ENCODE assay signal across 8 cellular contexts in genomic region chr12:55931780-55932545, GRCh38. TPM values are rescaled to one million over a fixed set of nuclear protein-coding genes. Genes with fewer than 3 reads are reported as not detected.
A peak's percentile ranks its signal among the peaks of the same experiment; 100 is the strongest.
DNase-seq lines count a peak whose midpoint lies in the region; ATAC-seq and TF ChIP-seq lines count a peak whose summit lies in the region.

No MANE protein-coding gene starts in this region.

- intact Hi-C loops in esophagus squamous epithelium (cut with DNase I), result no loop called here

- H3K4me1 Mint-ChIP-seq in CD8-positive, alpha-beta memory T cell, result peaks cover 70 to 71% (median 70%) of the 10 kb centered on the region in 3 donors

- 0 to 1% methylated on average over 8 to 25 of the region's 60 CpGs for WGBS in esophagus squamous epithelium, 2 donors
- WGBS in upper lobe of left lung, 2 donors, result 0 to 2% methylated on average over 19 to 45 of the region's 60 CpGs

- peaks cover 9% of the 10 kb centered on the region for H3K36me3 ChIP-seq in CD8-positive, alpha-beta memory T cell (ENCODE audit: insufficient read depth, low read length)
- peaks cover 0 to 18% (median 5%) of the 10 kb centered on the region in 3 donors for H3K36me3 ChIP-seq in esophagus squamous epithelium
- H3K36me3 ChIP-seq in mucosa of rectum (ENCODE audit: control insufficient read depth in 2 of 2, insufficient read depth in 2 of 2, low read length in 2 of 2), result peaks cover 5 to 10% of the 10 kb centered on the region in 2 donors
- no peaks in the 10 kb centered on the region for H3K36me3 ChIP-seq in upper lobe of left lung

- peak overlapping the region; percentile 75 for H3K27ac ChIP-seq in CD8-positive, alpha-beta memory T cell (ENCODE audit: low read depth, low read length)
- H3K27ac ChIP-seq in esophagus squamous epithelium, result peak overlapping the region; percentile 91 to 100 (median 94)
- H3K27ac ChIP-seq in mucosa of rectum (ENCODE audit: low read depth in 2 of 2, low read length in 2 of 2), result peak overlapping the region; percentile 99
- peak overlapping the region; percentile 81 to 88 (median 86) for H3K27ac ChIP-seq in upper lobe of left lung

- H3K4me3 Mint-ChIP-seq in CD8-positive, alpha-beta memory T cell, result peak overlapping the region; percentile 94 to 100 (median 98)

- peak overlapping the region; percentile 94 to 96 for H3K9ac ChIP-seq in mucosa of rectum (ENCODE audit: low read depth in 1 of 2, low read length in 2 of 2)

- peaks cover 0 to 2% (median 0%) of the 10 kb centered on the region in 5 donors for H3K9me3 Mint-ChIP-seq in CD8-positive, alpha-beta memory T cell

- peak overlapping the region; percentile 98 for H3K4me3 ChIP-seq in CD8-positive, alpha-beta memory T cell (ENCODE audit: low read length)
- H3K4me3 ChIP-seq in esophagus squamous epithelium (peak overlapping the region; percentile 47 to 93 (median 85)), mucosa of rectum (ENCODE audit: low read length in 2 of 2) (peak overlapping the region; percentile 89 to 96), upper lobe of left lung (peak overlapping the region; percentile 53 to 83 (median 72))

- TF ChIP-seq POLR2A in esophagus squamous epithelium (IDR thresholded peaks at IDR 0.05) (peak in 1 of 4 donors; percentile 51), upper lobe of left lung (IDR thresholded peaks at IDR 0.05) (peak in 1 of 4 donors; percentile 21)

- TF ChIP-seq CTCF in esophagus squamous epithelium (IDR thresholded peaks at IDR 0.05) (no peak), upper lobe of left lung (IDR thresholded peaks at IDR 0.05) (no peak)

- ATAC-seq in upper lobe of left lung (ENCODE audit: low FRiP score in 2 of 2) (peak in 1 of 2 donors; percentile 70), HG02885 (IDR thresholded peaks at IDR 0.05; ENCODE audit: poor library complexity, unreplicated experiment) (no peak), GM21737 (IDR thresholded peaks at IDR 0.05; ENCODE audit: unreplicated experiment) (no peak)

- CTCF ChIA-PET in CD8-positive, alpha-beta memory T cell (lab: Charles Lee), result interaction anchor here (0.6 to 11.4 kb wide), 8 partner anchors 6 to 193 kb away, joined by 3 to 96 read pairs (median 6); partner anchors contain the start of genes DNAJC14, ORMDL2, RAB5B and SARNP

- H3K4me1 ChIP-seq in CD8-positive, alpha-beta memory T cell (ENCODE audit: insufficient read depth, low read length), result peaks cover 63% of the 10 kb centered on the region
- H3K4me1 ChIP-seq in esophagus squamous epithelium, result peaks cover 36 to 85% (median 41%) of the 10 kb centered on the region in 3 donors
- H3K4me1 ChIP-seq in mucosa of rectum (ENCODE audit: control insufficient read depth in 2 of 2, insufficient read depth in 2 of 2, low read length in 2 of 2), result peaks cover 45 to 54% of the 10 kb centered on the region in 2 donors
- H3K4me1 ChIP-seq in upper lobe of left lung, result peaks cover 32 to 61% (median 43%) of the 10 kb centered on the region in 4 donors

- peaks cover 0 to 5% of the 10 kb centered on the region in 2 donors for H3K27me3 Mint-ChIP-seq in CD8-positive, alpha-beta memory T cell

- H3K9me3 ChIP-seq in CD8-positive, alpha-beta memory T cell (ENCODE audit: low read length), result no peaks in the 10 kb centered on the region
- no peaks in the 10 kb centered on the region for H3K9me3 ChIP-seq in esophagus squamous epithelium
- H3K9me3 ChIP-seq in mucosa of rectum (ENCODE audit: control insufficient read depth in 2 of 2, low read length in 2 of 2), result no peaks in the 10 kb centered on the region
- H3K9me3 ChIP-seq in upper lobe of left lung, result no peaks in the 10 kb centered on the region

- TF ChIP-seq EP300 in upper lobe of left lung (IDR thresholded peaks at IDR 0.05), result no peak

- no peaks in the 10 kb centered on the region for H3K27me3 ChIP-seq in CD8-positive, alpha-beta memory T cell (ENCODE audit: insufficient read depth, low read length, poor library complexity, severe bottlenecking)
- H3K27me3 ChIP-seq in esophagus squamous epithelium, result no peaks in the 10 kb centered on the region
- no peaks in the 10 kb centered on the region for H3K27me3 ChIP-seq in mucosa of rectum (ENCODE audit: control insufficient read depth in 2 of 2, insufficient read depth in 2 of 2, low read length in 2 of 2)
- H3K27me3 ChIP-seq in upper lobe of left lung, result no peaks in the 10 kb centered on the region

- DNase-seq in CD8-positive, alpha-beta memory T cell, result peak in 3 of 5 donors; percentile 17 to 33 (median 24)
- DNase-seq in HuH-7.5 (ENCODE audit: low spot score), result peak; percentile 68
- DNase-seq in activated CD8-positive, alpha-beta memory T cell treated with anti-CD3 and anti-CD28 coated beads, Interleukin-2, amount 50 U/mL, for 4 hours, result peak; percentile 37
- DNase-seq in esophagus squamous epithelium (lab: John Stamatoyannopoulos, UW), result no peak
- DNase-seq in upper lobe of left lung, result peak; percentile 80 to 93

- H3K27ac Mint-ChIP-seq in CD8-positive, alpha-beta memory T cell, result peak overlapping the region; percentile 95 to 99 (median 98)

- peaks cover 0 to 67% (median 12%) of the 10 kb centered on the region in 3 donors for H3K36me3 Mint-ChIP-seq in CD8-positive, alpha-beta memory T cell

- POLR2A ChIA-PET in CD8-positive, alpha-beta memory T cell (lab: Charles Lee), result interaction anchor here (0.5 to 3.1 kb wide), 8 partner anchors 8 to 287 kb away, joined by 3 to 25 read pairs (median 4); partner anchors contain the start of genes DNAJC14, ORMDL2, RAB5B and SARNP

RNA-seq across cellular contexts. Expression of gene DGKA, which starts 1.0 kb away (rescaled TPM):
- total RNA-seq in CD8-positive, alpha-beta memory T cell, result 100 to 1,000 TPM; 221 to 236 TPM
- 234 TPM for polyA plus RNA-seq in CD8-positive, alpha-beta memory T cell
- total RNA-seq in esophagus squamous epithelium (100 to 1,000 TPM in 3 of 4 donors, 10 to 100 TPM in 1; 95.7 to 209 (median 159) TPM), upper lobe of left lung (100 to 1,000 TPM in 1 of 6 donors, 10 to 100 TPM in 5; 16.7 to 251 (median 37.3) TPM)

RNA-seq across cellular contexts. Expression of gene PYM1, which starts 4.3 kb away (rescaled TPM):
- 10 to 100 TPM; 35.8 to 38.4 TPM for total RNA-seq in CD8-positive, alpha-beta memory T cell
- polyA plus RNA-seq in CD8-positive, alpha-beta memory T cell, result 80.8 TPM
- total RNA-seq in esophagus squamous epithelium, result 100 to 1,000 TPM in 1 of 4 donors, 10 to 100 TPM in 3; 60.7 to 107 (median 85.0) TPM
- total RNA-seq in upper lobe of left lung, result 10 to 100 TPM; 23.0 to 47.3 (median 32.8) TPM

RNA-seq across cellular contexts. Expression of gene PMEL, which starts 33.9 kb away (rescaled TPM):
- total RNA-seq in CD8-positive, alpha-beta memory T cell, result under 1 TPM; 0.28 to 0.33 TPM
- not detected for polyA plus RNA-seq in CD8-positive, alpha-beta memory T cell
- total RNA-seq in esophagus squamous epithelium, result 1 to 10 TPM in 1 of 4 donors, under 1 TPM in 3; 0.48 to 3.4 (median 0.67) TPM
- total RNA-seq in upper lobe of left lung, result 10 to 100 TPM in 1 of 6 donors, 1 to 10 TPM in 4, under 1 TPM in 1; 0.91 to 45.1 (median 1.5) TPM

RNA-seq across cellular contexts. Expression of gene CDK2, which starts 34.7 kb away (rescaled TPM):
- 100 to 1,000 TPM; 117 to 125 TPM for total RNA-seq in CD8-positive, alpha-beta memory T cell
- 8.2 TPM for polyA plus RNA-seq in CD8-positive, alpha-beta memory T cell
- total RNA-seq in esophagus squamous epithelium, result 10 to 100 TPM; 11.1 to 22.6 (median 17.0) TPM
- total RNA-seq in upper lobe of left lung, result 10 to 100 TPM; 11.7 to 27.9 (median 21.7) TPM

RNA-seq across cellular contexts. Expression of gene RAB5B, which starts 41.9 kb away (rescaled TPM):
- 10 to 100 TPM; 36.6 to 38.3 TPM for total RNA-seq in CD8-positive, alpha-beta memory T cell
- 68.5 TPM for polyA plus RNA-seq in CD8-positive, alpha-beta memory T cell
- total RNA-seq in esophagus squamous epithelium, result 10 to 100 TPM; 78.2 to 94.2 (median 86.4) TPM
- 100 to 1,000 TPM in 4 of 6 donors, 10 to 100 TPM in 2; 53.4 to 139 (median 116) TPM for total RNA-seq in upper lobe of left lung
